In the genomic region with DNA sequence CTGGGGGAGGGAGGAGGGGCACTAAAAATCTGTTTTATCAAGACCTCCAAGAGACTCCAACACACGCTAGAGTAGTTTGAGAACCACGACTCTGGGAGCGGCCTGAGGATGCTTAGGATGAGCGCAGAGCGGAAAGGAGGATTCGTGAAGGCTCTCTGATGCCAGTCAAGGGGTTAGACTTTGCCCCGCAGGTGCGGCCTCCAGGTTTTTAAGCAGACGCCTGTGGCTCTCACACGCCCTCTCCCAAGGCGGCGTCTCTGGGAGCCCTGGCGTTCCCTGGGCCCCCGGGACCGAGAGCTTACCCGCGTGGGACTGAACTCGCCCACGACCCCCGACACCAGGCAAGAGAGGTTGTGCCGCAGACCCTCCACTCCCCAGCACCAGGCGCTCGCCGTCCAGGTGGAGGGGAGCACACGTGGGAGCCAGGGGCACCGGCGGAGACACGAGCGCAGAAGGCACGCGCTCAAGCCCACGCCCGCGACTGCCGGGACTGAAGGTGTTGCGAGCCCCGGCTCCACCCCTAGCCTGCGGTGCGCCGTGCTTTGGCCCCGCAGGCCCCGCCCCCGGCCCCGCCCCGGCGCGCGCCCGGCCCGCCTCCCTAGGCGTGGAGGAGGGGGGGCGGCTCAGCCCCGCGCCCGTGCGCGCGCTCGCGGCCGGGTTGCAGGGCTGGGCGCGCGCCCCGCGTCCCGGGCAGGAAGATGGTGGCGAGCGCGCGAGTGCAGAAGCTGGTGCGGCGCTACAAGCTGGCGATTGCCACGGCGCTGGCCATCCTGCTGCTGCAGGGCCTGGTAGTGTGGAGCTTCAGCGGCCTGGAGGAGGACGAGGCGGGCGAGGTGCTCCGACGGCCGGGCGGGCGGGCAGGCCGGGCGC, we compare ENCODE assay signal across 1 cellular context.
TF ChIP-seq lines count a peak whose summit lies in the region.

A gene (plus strand): TSS at position 684 of the 870 bp plus-strand sequence. CDS start 15 bp downstream, at position 699.

TF ChIP-seq in H1, 55 proteins besides CTCF, POLR2A, EP300 and RAD21:
- TF ChIP-seq RFX5 (IDR thresholded peaks at IDR 0.05; ENCODE audit: borderline replicate concordance, low read depth, low read length) (no peak), BACH1 (IDR thresholded peaks at IDR 0.05; ENCODE audit: low read length) (peak; percentile 56; the same call in 1 of the 2 replicates), BRCA1 (IDR thresholded peaks at IDR 0.05; ENCODE audit: low read depth, low read length) (no peak), GABPA (IDR thresholded peaks at IDR 0.05; ENCODE audit: borderline replicate concordance, insufficient read depth, low read length) (no peak), KDM4A (IDR thresholded peaks at IDR 0.05; ENCODE audit: low read depth, low read length, severe bottlenecking) (peak; percentile 88), NRF1 (IDR thresholded peaks at IDR 0.05; ENCODE audit: low read depth, low read length) (no peak), SP1 (IDR thresholded peaks at IDR 0.05; ENCODE audit: low read depth, low read length) (no peak), POU5F1 (IDR thresholded peaks at IDR 0.05; ENCODE audit: low read depth, low read length) (no peak), CHD2 (IDR thresholded peaks at IDR 0.05; ENCODE audit: low read length) (no peak), TAF1 (IDR thresholded peaks at IDR 0.05; ENCODE audit: low read depth, low read length) (peak; percentile 70), YY1 (IDR thresholded peaks at IDR 0.05; ENCODE audit: low read depth, low read length) (peak; percentile 56; the same call in 1 of the 2 replicates), CHD1 (IDR thresholded peaks at IDR 0.05; ENCODE audit: low read depth, low read length) (no peak), CBX8 (IDR thresholded peaks at IDR 0.05; ENCODE audit: borderline replicate concordance, low read depth, low read length) (no peak), HDAC2 (IDR thresholded peaks at IDR 0.05; ENCODE audit: borderline replicate concordance in 1 of 2, low read depth in 2 of 2, low read length in 2 of 2) (no peak), SIN3A (conservative IDR thresholded peaks at IDR 0.05 in 1 of 2, IDR thresholded peaks at IDR 0.05 in 1 of 2; ENCODE audit: low read depth in 1 of 2, low read length in 2 of 2) (no peak), SAP30 (IDR thresholded peaks at IDR 0.05; ENCODE audit: insufficient read depth, insufficient replicate concordance, low read length) (no peak), SIX5 (IDR thresholded peaks at IDR 0.05; ENCODE audit: low read depth, low read length) (no peak), JUN (IDR thresholded peaks at IDR 0.05; ENCODE audit: low read depth, low read length) (no peak), CEBPB (IDR thresholded peaks at IDR 0.05; ENCODE audit: low read depth, low read length) (no peak), TBP (IDR thresholded peaks at IDR 0.05; ENCODE audit: low read depth, low read length) (no peak), ASH2L (IDR thresholded peaks at IDR 0.05; ENCODE audit: low read length) (no peak), TAF7 (optimal IDR thresholded peaks at IDR 0.05; ENCODE audit: borderline replicate concordance, low read depth, low read length) (peak; percentile 44), FOSL1 (IDR thresholded peaks at IDR 0.05; ENCODE audit: insufficient read depth, low read depth, low read length) (no peak), RBBP5 (IDR thresholded peaks at IDR 0.05; ENCODE audit: borderline replicate concordance, low read depth, low read length) (0 out of 2 replicates have a peak, but pooled peaks have one; percentile 26), EZH2 (IDR thresholded peaks at IDR 0.05; ENCODE audit: low read depth, low read length, severe bottlenecking) (no peak), NANOG (IDR thresholded peaks at IDR 0.05; ENCODE audit: insufficient read depth, low read depth, low read length, poor library complexity, severe bottlenecking) (no peak), POLR2AphosphoS5 (IDR thresholded peaks at IDR 0.05; ENCODE audit: low read depth, low read length) (peak; percentile 85), CBX5 (IDR thresholded peaks at IDR 0.05; ENCODE audit: low read depth, low read length) (no peak), ZNF274 (IDR thresholded peaks at IDR 0.05; ENCODE audit: borderline replicate concordance, extremely low read depth, low read length) (no peak), TEAD4 (IDR thresholded peaks at IDR 0.05; ENCODE audit: low read depth, low read length) (no peak), PHF8 (conservative IDR thresholded peaks at IDR 0.05; ENCODE audit: low read depth, low read length) (peak; percentile 79), SIRT6 (IDR thresholded peaks at IDR 0.05; ENCODE audit: low read length) (no peak)
- TF ChIP-seq, protein P1, sequence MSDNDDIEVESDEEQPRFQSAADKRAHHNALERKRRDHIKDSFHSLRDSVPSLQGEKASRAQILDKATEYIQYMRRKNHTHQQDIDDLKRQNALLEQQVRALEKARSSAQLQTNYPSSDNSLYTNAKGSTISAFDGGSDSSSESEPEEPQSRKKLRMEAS (IDR thresholded peaks at IDR 0.05): no peak; the same call in none of the 2 replicates
- TF ChIP-seq, protein P2, sequence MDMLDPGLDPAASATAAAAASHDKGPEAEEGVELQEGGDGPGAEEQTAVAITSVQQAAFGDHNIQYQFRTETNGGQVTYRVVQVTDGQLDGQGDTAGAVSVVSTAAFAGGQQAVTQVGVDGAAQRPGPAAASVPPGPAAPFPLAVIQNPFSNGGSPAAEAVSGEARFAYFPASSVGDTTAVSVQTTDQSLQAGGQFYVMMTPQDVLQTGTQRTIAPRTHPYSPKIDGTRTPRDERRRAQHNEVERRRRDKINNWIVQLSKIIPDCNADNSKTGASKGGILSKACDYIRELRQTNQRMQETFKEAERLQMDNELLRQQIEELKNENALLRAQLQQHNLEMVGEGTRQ (IDR thresholded peaks at IDR 0.05; ENCODE audit: low read length): no peak
- TF ChIP-seq, protein P3, sequence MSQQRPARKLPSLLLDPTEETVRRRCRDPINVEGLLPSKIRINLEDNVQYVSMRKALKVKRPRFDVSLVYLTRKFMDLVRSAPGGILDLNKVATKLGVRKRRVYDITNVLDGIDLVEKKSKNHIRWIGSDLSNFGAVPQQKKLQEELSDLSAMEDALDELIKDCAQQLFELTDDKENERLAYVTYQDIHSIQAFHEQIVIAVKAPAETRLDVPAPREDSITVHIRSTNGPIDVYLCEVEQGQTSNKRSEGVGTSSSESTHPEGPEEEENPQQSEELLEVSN (IDR thresholded peaks at IDR 0.05): no peak; the same call in 1 of the 2 replicates
- TF ChIP-seq, protein P4, sequence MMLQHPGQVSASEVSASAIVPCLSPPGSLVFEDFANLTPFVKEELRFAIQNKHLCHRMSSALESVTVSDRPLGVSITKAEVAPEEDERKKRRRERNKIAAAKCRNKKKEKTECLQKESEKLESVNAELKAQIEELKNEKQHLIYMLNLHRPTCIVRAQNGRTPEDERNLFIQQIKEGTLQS (IDR thresholded peaks at IDR 0.05; ENCODE audit: insufficient read depth, low read depth, low read length): no peak
- TF ChIP-seq, protein P5, sequence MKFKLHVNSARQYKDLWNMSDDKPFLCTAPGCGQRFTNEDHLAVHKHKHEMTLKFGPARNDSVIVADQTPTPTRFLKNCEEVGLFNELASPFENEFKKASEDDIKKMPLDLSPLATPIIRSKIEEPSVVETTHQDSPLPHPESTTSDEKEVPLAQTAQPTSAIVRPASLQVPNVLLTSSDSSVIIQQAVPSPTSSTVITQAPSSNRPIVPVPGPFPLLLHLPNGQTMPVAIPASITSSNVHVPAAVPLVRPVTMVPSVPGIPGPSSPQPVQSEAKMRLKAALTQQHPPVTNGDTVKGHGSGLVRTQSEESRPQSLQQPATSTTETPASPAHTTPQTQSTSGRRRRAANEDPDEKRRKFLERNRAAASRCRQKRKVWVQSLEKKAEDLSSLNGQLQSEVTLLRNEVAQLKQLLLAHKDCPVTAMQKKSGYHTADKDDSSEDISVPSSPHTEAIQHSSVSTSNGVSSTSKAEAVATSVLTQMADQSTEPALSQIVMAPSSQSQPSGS (IDR thresholded peaks at IDR 0.05; ENCODE audit: low read length): no peak
